Comparison of ENCODE assay signal across 9 cellular contexts in genomic region chrX:133985164-133986007, GRCh38. TPM values are rescaled to one million over a fixed set of nuclear protein-coding genes. Genes with fewer than 3 reads are reported as not detected.
DNase-seq lines count a peak whose midpoint lies in the region; ATAC-seq and TF ChIP-seq lines count a peak whose summit lies in the region.
"Had no signal": no experiment of that assay in that cellular context is flagged by ENCODE, and none has a peak within 500 bp of the region (broad histone marks: within the 10 kb centered on the region; RNA-seq: fewer than 3 reads in every experiment).

GPC3 (minus strand) TSS chrX:133985594.

- peaks cover 0 to 5% of the 10 kb centered on the region in 2 donors for H3K4me1 ChIP-seq in left lung

- H3K27ac ChIP-seq in left lung: no peak within 1 kb of the TSS

- no peaks in the 10 kb centered on the region for H3K9me3 ChIP-seq in MG63
- no peaks in the 10 kb centered on the region for H3K9me3 ChIP-seq in left lung

- no peaks in the 10 kb centered on the region for H3K27me3 ChIP-seq in MG63
- peaks cover 18 to 39% of the 10 kb centered on the region in 2 donors for H3K27me3 ChIP-seq in left lung

- peak; percentile 92 for ATAC-seq in left lung

- no peak for TF ChIP-seq CTCF in GM13976 (IDR thresholded peaks at IDR 0.05; ENCODE audit: borderline replicate concordance, control extremely low read depth, extremely low read depth, insufficient read depth, missing control alignments)
- no peak for TF ChIP-seq CTCF in left lung (IDR thresholded peaks at IDR 0.05)

- H3K36me3 ChIP-seq in MG63 (no peaks in the 10 kb centered on the region), left lung (no peaks in the 10 kb centered on the region)

- in situ Hi-C loops in GM13976 (cut with MboI; ENCODE audit: low sequenced_read_pairs, unreplicated experiment): no loop called here

- H3K4me3 ChIP-seq in MG63 (peak within 1 kb of the TSS; percentile 30), left lung (peak within 1 kb of the TSS; percentile 7 to 23)

- DNase-seq in GM13976 (ENCODE audit: low spot score) (peak; percentile 38), MG63 (peak; percentile 60), T1000 (lab: John Stamatoyannopoulos, UW) (peak; percentile 0), cerebellum (ENCODE audit: low spot score) (no peak), left lung (peak in 1 of 2 donors; percentile 70), OCI-M2 (lab: John Stamatoyannopoulos, UW; ENCODE audit: unreplicated experiment) (no peak), DMS79 (lab: John Stamatoyannopoulos, UW) (no peak)
- peak; percentile 46 for DNase-seq in stimulated activated CD4-positive, alpha-beta T cell treated with anti-CD3 and anti-CD28 coated beads, Interleukin-4, amount 100 ng/mL, for 1 hour

- intact Hi-C loops in left lung (cut with DNase I): no loop called here

RNA-seq across cellular contexts. Expression of gene GPC3, which starts in this region (rescaled TPM):
- 1.1 TPM in 1 of 2 replicates, not detected in the other for total RNA-seq in MG63 (2014; rRNA removed; shearing (Covaris generic); ENCODE audit: low replicate concordance)
- total RNA-seq in cerebellum: 13.8 TPM
- 10 to 100 TPM; 42.1 to 62.6 TPM for total RNA-seq in left lung
- total RNA-seq: HT1080 had no signal

Comparison
In these comparisons a context has a peak if more than half of its experiments do, and no peak if none do; other contexts are left out.
1. DNase-seq: peak in GM13976 (single experiment), MG63 (single experiment), T1000 (single experiment) and stimulated activated CD4-positive, alpha-beta T cell treated with anti-CD3 and anti-CD28 coated beads, Interleukin-4, amount 100 ng/mL, for 1 hour (single experiment); none in cerebellum (single experiment), OCI-M2 (single experiment) and DMS79 (single experiment).